7 cellular contexts compared by ENCODE assay signal in the genomic region with DNA sequence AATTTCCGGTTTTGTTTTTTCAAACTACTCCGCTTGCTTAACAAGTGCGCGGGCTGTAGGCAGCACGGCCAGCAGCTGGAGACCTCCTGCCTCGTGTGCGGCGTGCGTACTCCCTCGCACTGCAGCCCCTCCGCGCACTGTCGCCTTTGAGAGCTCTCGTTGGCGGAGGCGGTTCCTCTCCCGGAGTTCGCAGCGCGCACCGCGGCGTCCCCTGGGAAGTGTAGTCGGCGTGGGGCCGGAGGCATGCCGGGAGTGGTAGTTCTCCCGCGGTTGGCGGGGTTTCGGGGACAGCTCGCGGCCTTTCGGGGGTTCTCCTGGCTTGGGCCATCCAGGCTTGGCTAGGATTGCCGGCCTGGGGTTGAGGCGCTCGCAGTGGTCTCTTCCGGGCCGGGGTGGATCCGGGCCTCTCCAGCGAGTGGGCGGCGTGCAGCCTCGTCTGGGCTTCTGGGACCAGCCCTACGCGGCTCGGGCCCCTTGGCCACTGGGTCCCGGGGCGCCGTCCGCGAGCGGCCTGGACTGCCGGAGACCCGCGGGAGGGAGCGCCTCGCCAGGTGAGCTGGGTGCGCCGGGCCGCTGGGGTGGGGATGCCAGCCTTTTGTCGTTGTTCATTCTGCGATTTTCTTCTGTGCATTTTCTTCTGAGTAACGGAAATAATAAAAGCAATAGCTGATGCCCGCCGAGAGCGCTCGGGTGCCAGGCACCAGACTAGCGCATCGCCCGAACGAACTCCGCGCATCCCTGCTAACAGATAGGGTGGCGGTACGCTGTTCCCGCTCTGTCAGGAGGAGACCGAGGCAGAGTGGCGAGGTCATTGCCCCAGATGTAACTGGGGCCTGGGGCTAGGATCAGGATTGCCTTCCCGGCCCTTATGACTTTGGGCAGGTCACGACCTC. TPM values are rescaled to one million over a fixed set of nuclear protein-coding genes. Genes with fewer than 3 reads are reported as not detected.
DNase-seq lines count a peak whose midpoint lies in the region; ATAC-seq and TF ChIP-seq lines count a peak whose summit lies in the region.

ZNF354C (plus strand) TSS at position 258 of the 893 bp plus-strand sequence. CDS start 1,696 bp downstream, outside the sequence.

- H3K9me3 Mint-ChIP-seq in activated CD4-positive, alpha-beta memory T cell treated with anti-CD3 and anti-CD28 coated beads, Interleukin-2, amount 10 ng/mL, durations not matched to agents 7 days and 5 days, result peaks cover 36% of the 10 kb centered on the region

- peaks cover 21% of the 10 kb centered on the region for H3K4me1 Mint-ChIP-seq in activated CD4-positive, alpha-beta memory T cell treated with anti-CD3 and anti-CD28 coated beads, Interleukin-2, amount 10 ng/mL, durations not matched to agents 7 days and 5 days

- peak; percentile 100 for ATAC-seq in left colon

- H3K27ac Mint-ChIP-seq in activated CD4-positive, alpha-beta memory T cell treated with anti-CD3 and anti-CD28 coated beads, Interleukin-2, amount 10 ng/mL, durations not matched to agents 7 days and 5 days, result peak within 1 kb of the TSS; percentile 75

- peak; percentile 60 for DNase-seq in GM20000 (ENCODE audit: low spot score)
- DNase-seq in NCI-H128 (lab: John Stamatoyannopoulos, UW; ENCODE audit: unreplicated experiment), result peak; percentile 77
- peak; percentile 86 for DNase-seq in activated CD4-positive, alpha-beta memory T cell treated with anti-CD3 and anti-CD28 coated beads, Interleukin-2, amount 10 ng/mL, durations not matched to agents 7 days and 5 days
- peak; percentile 94 for DNase-seq in dermis blood vessel endothelial cell
- peak; percentile 78 to 88 for DNase-seq in left colon
- DNase-seq in stimulated activated CD4-positive, alpha-beta T cell treated with anti-CD3 and anti-CD28 coated beads, Interleukin-15, amount 100 ng/mL, for 48 hours (ENCODE audit: low read depth in 2 of 2), result peak; percentile 76 to 81
- no peak for DNase-seq in COLO668 (lab: John Stamatoyannopoulos, UW; ENCODE audit: unreplicated experiment)

- POLR2A ChIA-PET in activated CD4-positive, alpha-beta memory T cell treated with anti-CD3 and anti-CD28 coated beads, Interleukin-2, amount 10 ng/mL, durations not matched to agents 7 days and 5 days (lab: Charles Lee), result interaction anchor here (1.0 to 1.5 kb wide), 4 partner anchors 36 to 564 kb away, joined by 4 to 10 read pairs (median 8); partner anchors contain the start of genes ZNF354A, ZNF354B and ZNF879

- intact Hi-C loops in left colon (cut with DNase I, micrococcal nuclease), result no loop called here

- no peak for TF ChIP-seq CTCF in GM20000 (IDR thresholded peaks at IDR 0.05; ENCODE audit: extremely low read depth, missing control alignments)

- peak within 1 kb of the TSS; percentile 89 for H3K4me3 Mint-ChIP-seq in activated CD4-positive, alpha-beta memory T cell treated with anti-CD3 and anti-CD28 coated beads, Interleukin-2, amount 10 ng/mL, durations not matched to agents 7 days and 5 days

- H3K36me3 Mint-ChIP-seq in activated CD4-positive, alpha-beta memory T cell treated with anti-CD3 and anti-CD28 coated beads, Interleukin-2, amount 10 ng/mL, durations not matched to agents 7 days and 5 days (ENCODE audit: low read depth), result peaks cover 51% of the 10 kb centered on the region

- CTCF ChIA-PET in activated CD4-positive, alpha-beta memory T cell treated with anti-CD3 and anti-CD28 coated beads, Interleukin-2, amount 10 ng/mL, durations not matched to agents 7 days and 5 days (lab: Charles Lee), result interaction anchor here (1.0 to 1.6 kb wide), 4 partner anchors 37 to 330 kb away, joined by 3 to 14 read pairs (median 6); partner anchors contain the start of genes ZFP2, ZNF354A, ZNF354B and ZNF879

- no peaks in the 10 kb centered on the region for H3K27me3 Mint-ChIP-seq in activated CD4-positive, alpha-beta memory T cell treated with anti-CD3 and anti-CD28 coated beads, Interleukin-2, amount 10 ng/mL, durations not matched to agents 7 days and 5 days

RNA-seq across cellular contexts. Expression of gene ZNF354C, which starts in this region (rescaled TPM):
- total RNA-seq in activated CD4-positive, alpha-beta memory T cell treated with anti-CD3 and anti-CD28 coated beads, Interleukin-2, amount 10 ng/mL, durations not matched to agents 7 days and 5 days, result 1 to 10 TPM; 5.1 to 6.0 TPM
- total RNA-seq in dermis blood vessel endothelial cell (7.3 TPM in 2 replicates), left colon (1 to 10 TPM; 1.1 to 1.7 TPM)
